In genomic region chr19:1220452-1221037, GRCh38 we compare ENCODE assay signal across 1 cellular context.
TF ChIP-seq lines count a peak whose summit lies in the region.

No MANE protein-coding gene starts in this region.

TF ChIP-seq in HepG2, 621 proteins besides CTCF, POLR2A, EP300 and RAD21:
- TF ChIP-seq RBFOX2 (IDR thresholded peaks at IDR 0.05; ENCODE audit: low read depth, low read length), result 0 out of 2 replicates have a peak, but pooled peaks have one; percentile 35
- TF ChIP-seq NBN (conservative IDR thresholded peaks at IDR 0.05), result no peak
